9 cellular contexts compared by ENCODE assay signal in genomic region chr22:36344106-36344827, GRCh38. TPM values are rescaled to one million over a fixed set of nuclear protein-coding genes. Genes with fewer than 3 reads are reported as not detected.
DNase-seq lines count a peak whose midpoint lies in the region; ATAC-seq and TF ChIP-seq lines count a peak whose summit lies in the region.
"Had no signal": no experiment of that assay in that cellular context is flagged by ENCODE, and none has a peak within 500 bp of the region (broad histone marks: within the 10 kb centered on the region; RNA-seq: fewer than 3 reads in every experiment).

No MANE protein-coding gene starts in this region.

- ATAC-seq in left ventricle myocardium superior (no peak), GM18861 (IDR thresholded peaks at IDR 0.05; ENCODE audit: unreplicated experiment) (no peak)

- H3K4me3 ChIP-seq in left ventricle myocardium inferior (no peak overlapping the region), ectodermal cell (ENCODE audit: insufficient read depth, low read depth, low read length) (no peak overlapping the region)
- H3K4me3 ChIP-seq: mucosa of descending colon had no signal

- H3K4me1 ChIP-seq in left ventricle myocardium inferior: peaks cover 100% of the 10 kb centered on the region
- peaks cover 9% of the 10 kb centered on the region for H3K4me1 ChIP-seq in ectodermal cell (ENCODE audit: control insufficient read depth, insufficient read depth, low read length)

- TF ChIP-seq CTCF in left ventricle myocardium inferior (IDR thresholded peaks at IDR 0.05; ENCODE audit: borderline replicate concordance): no peak

- H3K9me3 ChIP-seq in left ventricle myocardium inferior (replicated peaks): no peaks in the 10 kb centered on the region
- no peaks in the 10 kb centered on the region for H3K9me3 ChIP-seq in ectodermal cell (ENCODE audit: control insufficient read depth, low read length)
- H3K9me3 ChIP-seq: mucosa of descending colon had no signal

- H3K36me3 ChIP-seq in left ventricle myocardium inferior (peaks cover 78% of the 10 kb centered on the region), ectodermal cell (ENCODE audit: control insufficient read depth, insufficient read depth, low read length) (peaks cover 19% of the 10 kb centered on the region)

- no peak for DNase-seq in left ventricle myocardium inferior
- DNase-seq in left ventricle myocardium superior: no peak
- DNase-seq in posterior cingulate gyrus: peak in 8 of 10 donors; percentile 59 to 97 (median 70)
- no peak for DNase-seq in cerebellum (ENCODE audit: low spot score)
- DNase-seq in NCI-H2107 treated with DMSO at 0.1 percent for 48 hours (lab: John Stamatoyannopoulos, UW; ENCODE audit: unreplicated experiment): no peak
- DNase-seq in NCI-H1417 treated with DMSO at 0.1 percent for 48 hours (lab: John Stamatoyannopoulos, UW): no peak
- DNase-seq: mucosa of descending colon had no signal

- intact Hi-C loops in left ventricle myocardium inferior (cut with micrococcal nuclease): no loop called here
- intact Hi-C loops in left ventricle myocardium superior (cut with micrococcal nuclease): loop anchor here (5.0 kb wide), 1 partner anchor 38 kb away; no protein-coding TSS in a partner anchor
- intact Hi-C loops in posterior cingulate gyrus (cut with DNase I): loop anchor here (5.0 kb wide), 1 partner anchor 43 kb away; the partner anchor contains the start of gene MYH9

- no peaks in the 10 kb centered on the region for H3K27me3 ChIP-seq in left ventricle myocardium inferior (ENCODE audit: low read depth)
- no peaks in the 10 kb centered on the region for H3K27me3 ChIP-seq in ectodermal cell (ENCODE audit: control insufficient read depth, insufficient read depth, low read length, poor library complexity, severe bottlenecking)

- H3K27ac ChIP-seq in left ventricle myocardium inferior (replicated peaks): peak overlapping the region; percentile 100
- H3K27ac ChIP-seq in ectodermal cell (ENCODE audit: insufficient read depth, low read depth, low read length, poor library complexity, severe bottlenecking): peak overlapping the region; percentile 8

- WGBS in ectodermal cell, 2 experiments: 90 to 93% methylated on average over 23 of the region's 23 CpGs

RNA-seq across cellular contexts. Expression of gene MYH9, which starts 43.5 kb away (rescaled TPM):
- total RNA-seq in left ventricle myocardium inferior: 150 TPM
- total RNA-seq in left ventricle myocardium superior: 161 TPM
- 179 TPM for polyA plus RNA-seq in ectodermal cell (2013, experiment 1 of 4)
- polyA plus RNA-seq in ectodermal cell (2013, experiment 2 of 4): 216 TPM
- 128 TPM for polyA plus RNA-seq in ectodermal cell (2013, experiment 3 of 4)
- 141 TPM for polyA plus RNA-seq in ectodermal cell (2013, experiment 4 of 4)
- total RNA-seq in cerebellum: 38.6 TPM

Comparison
In these comparisons a context has a peak if more than half of its experiments do, and no peak if none do; other contexts are left out.
1. DNase-seq: peak in posterior cingulate gyrus (8 of 10); none in left ventricle myocardium inferior (single experiment), left ventricle myocardium superior (single experiment), cerebellum (single experiment), NCI-H2107 treated with DMSO at 0.1 percent for 48 hours (single experiment) and NCI-H1417 treated with DMSO at 0.1 percent for 48 hours (single experiment).